36 cellular contexts compared by ENCODE assay signal in the genomic region with DNA sequence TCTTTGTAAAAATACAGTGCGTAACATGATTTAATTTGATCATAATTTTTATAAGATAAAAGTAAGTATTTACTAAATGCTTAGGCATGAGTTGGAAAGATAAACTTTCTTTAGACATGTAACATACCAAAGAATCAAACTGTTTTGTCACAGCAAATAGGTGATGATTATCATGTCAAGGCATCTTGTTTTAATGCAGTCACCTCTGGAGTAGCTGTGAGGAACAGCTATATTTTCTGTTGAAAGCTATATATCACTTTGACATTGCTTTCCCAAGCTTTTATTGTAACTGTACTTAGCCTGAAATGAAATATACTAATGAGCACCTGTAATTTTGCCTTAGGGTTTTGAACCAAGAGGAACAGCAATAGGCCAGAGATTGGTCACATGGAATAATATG.
"Had no signal": no experiment of that assay in that cellular context is flagged by ENCODE, and none has a peak within 500 bp of the region (broad histone marks: within the 10 kb centered on the region; RNA-seq: fewer than 3 reads in every experiment).

No MANE protein-coding gene starts in this region.

- H3K36me3 ChIP-seq: cardiac muscle cell had no signal

- H3K4me3 Mint-ChIP-seq: activated B cell treated with CpG ODN at 0.5 μM for 24 hours; activated CD4-positive, alpha-beta memory T cell treated with anti-CD3 and anti-CD28 coated beads for 36 hours; activated CD4-positive, alpha-beta T cell treated with anti-CD3 and anti-CD28 coated beads, Interleukin-2, amount 10 ng/mL, durations not matched to agents 24 days and 14 days; activated CD8-positive, alpha-beta T cell treated with anti-CD3 and anti-CD28 coated beads for 36 hours; activated naive CD4-positive, alpha-beta T cell treated with anti-CD3 and anti-CD28 coated beads for 36 hours; activated naive CD8-positive, alpha-beta T cell treated with anti-CD3 and anti-CD28 coated beads for 36 hours; activated T-cell treated with anti-CD3 and anti-CD28 coated beads, Interleukin-2, amount 50 U/mL, for 4 hours; activated T-cell treated with anti-CD3 and anti-CD28 coated beads, Interleukin-2, amount 50 U/mL, for 72 hours; activated T-helper 1 cell treated with anti-CD3 and anti-CD28 coated beads, Interleukin-12 subunit alpha, Interleukin-12 subunit beta, Interleukin-2, Interleukin-4 antibody, amounts not matched to agents 30 ng/mL and 10 ng/mL and 1 ng/mL, durations not matched to agents 14 hours and 24 hours and 36 hours; activated T-helper 17 cell treated with anti-CD3 and anti-CD28 coated beads, Interleukin-2, amount 50 U/mL, for 72 hours; brain; central memory CD8-positive, alpha-beta T cell; T-helper 1 cell treated with Interleukin-12 subunit alpha and Interleukin-12 subunit beta and Interleukin-4 antibody, amounts not matched to agents 30 μg/mL and 1 μg/mL, for 36 hours; T-helper 2 cell treated with Interferon-gamma antibody and Interleukin-4, amounts not matched to agents 5 μg/mL and 100 μg/mL, for 36 hours had no signal

- H3K4me1 Mint-ChIP-seq: activated CD4-positive, alpha-beta T cell treated with anti-CD3 and anti-CD28 coated beads, Interleukin-2, amount 10 ng/mL, durations not matched to agents 24 days and 14 days; activated T-helper 17 cell treated with anti-CD3 and anti-CD28 coated beads, Interleukin-2, amount 50 U/mL, for 72 hours had no signal

- DNase-seq: activated B cell treated with CpG ODN at 0.5 μM for 24 hours; activated CD4-positive, alpha-beta memory T cell treated with anti-CD3 and anti-CD28 coated beads for 36 hours; activated CD4-positive, alpha-beta T cell treated with anti-CD3 and anti-CD28 coated beads for 4 hours; activated CD4-positive, alpha-beta T cell treated with anti-CD3 and anti-CD28 coated beads, Interleukin-2, amount 10 ng/mL, durations not matched to agents 24 days and 14 days; activated CD4-positive, alpha-beta T cell treated with anti-CD3 and anti-CD28 coated beads, Interleukin-2, amount 50 U/mL, for 1 hour; activated CD4-positive, alpha-beta T cell treated with anti-CD3 and anti-CD28 coated beads, Interleukin-2, amount 50 U/mL, for 4 hours; activated CD4-positive, CD25-positive, alpha-beta regulatory T cell treated with anti-CD3 and anti-CD28 coated beads, Interleukin-2, amount 50 U/mL, for 72 hours; activated CD8-positive, alpha-beta memory T cell treated with anti-CD3 and anti-CD28 coated beads, Interleukin-2, amount 50 U/mL, for 4 hours; activated CD8-positive, alpha-beta T cell treated with anti-CD3 and anti-CD28 coated beads for 36 hours; activated effector memory CD4-positive, alpha-beta T cell treated with anti-CD3 and anti-CD28 coated beads, Interleukin-2, amount 50 U/mL, for 16 hours; activated gamma-delta T cell treated with Interleukin-2 at 50 U/mL for 16 hours; activated naive CD4-positive, alpha-beta T cell; activated naive CD4-positive, alpha-beta T cell treated with anti-CD3 and anti-CD28 coated beads for 36 hours; activated naive CD4-positive, alpha-beta T cell treated with anti-CD3 and anti-CD28 coated beads, Interleukin-2, amount 50 U/mL, for 16 hours; activated naive CD8-positive, alpha-beta T cell treated with anti-CD3 and anti-CD28 coated beads for 36 hours; activated T-cell treated with anti-CD3 and anti-CD28 coated beads for 4 hours; activated T-cell treated with anti-CD3 and anti-CD28 coated beads, Interleukin-2, amount 50 U/mL, for 1 hour; activated T-cell treated with anti-CD3 and anti-CD28 coated beads, Interleukin-2, amount 50 U/mL, for 4 hours; activated T-cell treated with anti-CD3 and anti-CD28 coated beads, Interleukin-2, amount 50 U/mL, for 72 hours; amygdala; anterior cingulate cortex; caudate nucleus; cerebellar nuclear complex; T-helper 1 cell; T-helper 2 cell; T-helper 9 cell had no signal

- H3K27ac Mint-ChIP-seq: activated B cell treated with CpG ODN at 0.5 μM for 24 hours; activated CD4-positive, alpha-beta memory T cell treated with anti-CD3 and anti-CD28 coated beads for 36 hours; activated CD4-positive, alpha-beta T cell treated with anti-CD3 and anti-CD28 coated beads, Interleukin-2, amount 10 ng/mL, durations not matched to agents 24 days and 14 days; activated CD8-positive, alpha-beta T cell treated with anti-CD3 and anti-CD28 coated beads for 36 hours; activated naive CD4-positive, alpha-beta T cell treated with anti-CD3 and anti-CD28 coated beads for 36 hours; activated naive CD4-positive, alpha-beta T cell treated with anti-CD3 and anti-CD28 coated beads, Interleukin-2, amount 50 U/mL, for 72 hours; activated naive CD8-positive, alpha-beta T cell treated with anti-CD3 and anti-CD28 coated beads for 36 hours; activated T-cell treated with anti-CD3 and anti-CD28 coated beads, Interleukin-2, amount 50 U/mL, for 72 hours; activated T-helper 1 cell treated with anti-CD3 and anti-CD28 coated beads, Interleukin-12 subunit alpha, Interleukin-12 subunit beta, Interleukin-2, Interleukin-4 antibody, amounts not matched to agents 30 ng/mL and 10 ng/mL and 1 ng/mL, durations not matched to agents 14 hours and 24 hours and 36 hours; activated T-helper 17 cell treated with anti-CD3 and anti-CD28 coated beads, Interleukin-2, amount 50 U/mL, for 72 hours; brain; T-helper 1 cell treated with Interleukin-12 subunit alpha and Interleukin-12 subunit beta and Interleukin-4 antibody, amounts not matched to agents 30 μg/mL and 1 μg/mL, for 36 hours; T-helper 2 cell treated with Interferon-gamma antibody and Interleukin-4, amounts not matched to agents 5 μg/mL and 100 μg/mL, for 36 hours had no signal

- ATAC-seq: activated CD8-positive, alpha-beta T cell treated with anti-CD3 and anti-CD28 coated beads for 36 hours; activated naive CD4-positive, alpha-beta T cell treated with anti-CD3 and anti-CD28 coated beads, Interleukin-2, amount 50 U/mL, for 72 hours; activated T-cell treated with anti-CD3 and anti-CD28 coated beads, Interleukin-2, amount 50 U/mL, for 4 hours; activated T-cell treated with anti-CD3 and anti-CD28 coated beads, Interleukin-2, amount 50 U/mL, for 72 hours; activated T-helper 17 cell treated with anti-CD3 and anti-CD28 coated beads, Interleukin-2, amount 50 U/mL, for 72 hours had no signal

- H3K27me3 ChIP-seq: ascending aorta, cardiac muscle cell had no signal

- H3K9me3 Mint-ChIP-seq: activated B cell treated with CpG ODN at 0.5 μM for 24 hours; activated CD4-positive, alpha-beta memory T cell treated with anti-CD3 and anti-CD28 coated beads for 36 hours; activated CD4-positive, alpha-beta T cell treated with anti-CD3 and anti-CD28 coated beads, Interleukin-2, amount 10 ng/mL, durations not matched to agents 24 days and 14 days; activated CD8-positive, alpha-beta T cell treated with anti-CD3 and anti-CD28 coated beads for 36 hours; activated naive CD4-positive, alpha-beta T cell treated with anti-CD3 and anti-CD28 coated beads for 36 hours; activated naive CD4-positive, alpha-beta T cell treated with anti-CD3 and anti-CD28 coated beads, Interleukin-2, amount 50 U/mL, for 72 hours; activated naive CD8-positive, alpha-beta T cell treated with anti-CD3 and anti-CD28 coated beads for 36 hours; activated T-cell treated with anti-CD3 and anti-CD28 coated beads, Interleukin-2, amount 50 U/mL, for 4 hours; activated T-cell treated with anti-CD3 and anti-CD28 coated beads, Interleukin-2, amount 50 U/mL, for 72 hours; activated T-helper 1 cell treated with anti-CD3 and anti-CD28 coated beads, Interleukin-12 subunit alpha, Interleukin-12 subunit beta, Interleukin-2, Interleukin-4 antibody, amounts not matched to agents 30 ng/mL and 10 ng/mL and 1 ng/mL, durations not matched to agents 14 hours and 24 hours and 36 hours; activated T-helper 17 cell treated with anti-CD3 and anti-CD28 coated beads, Interleukin-2, amount 50 U/mL, for 72 hours; brain; central memory CD8-positive, alpha-beta T cell; T-helper 1 cell treated with Interleukin-12 subunit alpha and Interleukin-12 subunit beta and Interleukin-4 antibody, amounts not matched to agents 30 μg/mL and 1 μg/mL, for 36 hours; T-helper 2 cell treated with Interferon-gamma antibody and Interleukin-4, amounts not matched to agents 5 μg/mL and 100 μg/mL, for 36 hours had no signal

- H3K4me3 ChIP-seq: ascending aorta, cardiac muscle cell had no signal

- H3K27me3 Mint-ChIP-seq: activated B cell treated with CpG ODN at 0.5 μM for 24 hours; activated CD4-positive, alpha-beta memory T cell treated with anti-CD3 and anti-CD28 coated beads for 36 hours; activated CD4-positive, alpha-beta T cell treated with anti-CD3 and anti-CD28 coated beads, Interleukin-2, amount 10 ng/mL, durations not matched to agents 24 days and 14 days; activated CD8-positive, alpha-beta T cell treated with anti-CD3 and anti-CD28 coated beads for 36 hours; activated naive CD8-positive, alpha-beta T cell treated with anti-CD3 and anti-CD28 coated beads for 36 hours; activated T-helper 17 cell treated with anti-CD3 and anti-CD28 coated beads, Interleukin-2, amount 50 U/mL, for 72 hours; brain; central memory CD8-positive, alpha-beta T cell had no signal

- H3K27ac ChIP-seq: ascending aorta, cardiac muscle cell, VCaP had no signal

- H3K36me3 Mint-ChIP-seq: activated naive CD4-positive, alpha-beta T cell treated with anti-CD3 and anti-CD28 coated beads, Interleukin-2, amount 50 U/mL, for 72 hours had no signal

- H3K9me3 ChIP-seq: ascending aorta had no signal
